Comparison of ENCODE assay signal across 18 cellular contexts in genomic region chr1:99789715-99790114, GRCh38. TPM values are rescaled to one million over a fixed set of nuclear protein-coding genes. Genes with fewer than 3 reads are reported as not detected.
DNase-seq lines count a peak whose midpoint lies in the region; ATAC-seq, FAIRE-seq and TF ChIP-seq lines count a peak whose summit lies in the region.
"Had no signal": no experiment of that assay in that cellular context is flagged by ENCODE, and none has a peak within 500 bp of the region (broad histone marks: within the 10 kb centered on the region; RNA-seq: fewer than 3 reads in every experiment).

No MANE protein-coding gene starts in this region.

- H3K9ac ChIP-seq in K562 (ENCODE audit: insufficient read depth in 1 of 2, low read depth in 2 of 2, low read length in 2 of 2) (no peak overlapping the region), HepG2 (ENCODE audit: insufficient read depth, low read depth, low read length) (no peak overlapping the region)

- 10% methylated on average over 2 of the region's 2 CpGs for WGBS in K562 (ENCODE audit: insufficient coverage, low coverage, missing lambda C conversion rate)
- WGBS in HepG2 (ENCODE audit: low lambda C conversion rate), result 0% methylated on average over 2 of the region's 2 CpGs
- 69 to 76% (median 73%) methylated on average over 2 of the region's 2 CpGs for WGBS in small intestine, 3 donors

- H3K36me3 ChIP-seq in K562 (ENCODE audit: control insufficient read depth, insufficient read depth, low read length) (no peaks in the 10 kb centered on the region), HepG2 (replicated peaks in 1 of 2; ENCODE audit: control insufficient read depth in 1 of 2, insufficient read depth in 2 of 2, low read length in 2 of 2) (no peaks in the 10 kb centered on the region), small intestine (ENCODE audit: control insufficient read depth in 2 of 2, insufficient read depth in 2 of 2, low read length in 2 of 2) (no peaks in the 10 kb centered on the region)

- H3K4me2 ChIP-seq in K562 (ENCODE audit: insufficient read depth, low read length) (no peak overlapping the region), HepG2 (ENCODE audit: low read depth, low read length) (no peak overlapping the region)

- peak overlapping the region; percentile 65 for H2AFZ ChIP-seq in K562 (ENCODE audit: low read depth, low read length)
- H2AFZ ChIP-seq in HepG2 (ENCODE audit: low read length), result no peak overlapping the region

- H3K4me3 ChIP-seq in K562 (no peak overlapping the region), HepG2 (replicated peaks in 1 of 3; ENCODE audit: insufficient read depth in 1 of 3, low read depth in 2 of 3, low read length in 3 of 3) (no peak overlapping the region), small intestine (ENCODE audit: low read depth in 1 of 2, low read length in 2 of 2) (no peak overlapping the region)

- no peak for TF ChIP-seq POLR2A in GM12891 (IDR thresholded peaks at IDR 0.05; ENCODE audit: low read depth, low read length)
- TF ChIP-seq POLR2A in K562 (conservative IDR thresholded peaks at IDR 0.05), result no peak
- no peak for TF ChIP-seq POLR2A in HepG2 (IDR thresholded peaks at IDR 0.05; ENCODE audit: insufficient read depth in 1 of 2, low read depth in 2 of 2, low read length in 2 of 2)

- H3K27ac ChIP-seq in K562 (ENCODE audit: extremely low read depth, low read depth, low read length) (no peak overlapping the region), HepG2 (ENCODE audit: extremely low read length, insufficient read depth, low read length) (no peak overlapping the region), small intestine (ENCODE audit: low read depth in 1 of 2, low read length in 1 of 2) (no peak overlapping the region)
- H3K27ac ChIP-seq: 22Rv1 had no signal

- TF ChIP-seq EP300 in K562 (IDR thresholded peaks at IDR 0.05; ENCODE audit: low read length) (no peak), HepG2 (IDR thresholded peaks at IDR 0.05; ENCODE audit: low read depth in 2 of 2, low read length in 2 of 2) (no peak), HepG2 (CRISPR knock-in tag; IDR thresholded peaks at IDR 0.05; ENCODE audit: borderline replicate concordance) (no peak)

- ATAC-seq in K562 (no peak; the same call in 2 of the 3 replicates), HepG2 (peak; percentile 48; the same call in 2 of the 3 replicates), GM18907 (IDR thresholded peaks at IDR 0.05; ENCODE audit: unreplicated experiment) (no peak)
- ATAC-seq: CD8-positive, alpha-beta T cell; HCT116 had no signal

- H3K27me3 ChIP-seq in K562 (ENCODE audit: control insufficient read depth in 2 of 2, insufficient read depth in 2 of 2, low read length in 2 of 2) (no peaks in the 10 kb centered on the region), HepG2 (ENCODE audit: control insufficient read depth in 1 of 2, insufficient read depth in 2 of 2, low read length in 2 of 2) (no peaks in the 10 kb centered on the region), small intestine (ENCODE audit: control insufficient read depth in 2 of 2, insufficient read depth in 2 of 2, low read length in 2 of 2) (no peaks in the 10 kb centered on the region)

- POLR2A ChIA-PET in K562 (lab: Yijun Ruan, JAX) (no interaction called here), HepG2 (lab: Yijun Ruan, JAX) (no interaction called here)

- DNase-seq in GM12891 (ENCODE audit: insufficient read length, low spot score) (no peak), K562 (ENCODE audit: extremely low read depth in 1 of 4, low spot score in 3 of 4) (no peak), HepG2 (ENCODE audit: low spot score) (no peak), small intestine (peak; percentile 37), NCI-H146 (lab: John Stamatoyannopoulos, UW) (no peak), T-helper 2 cell (no peak)
- DNase-seq: CD8-positive, alpha-beta T cell; COR-L47; DMS153; DND-41; GDM1; IMR-90; KG1 had no signal

- H3K9me1 ChIP-seq in K562 (ENCODE audit: control insufficient read depth, insufficient read depth, low read length), result no peaks in the 10 kb centered on the region

- TF ChIP-seq RAD21 in K562 (CRISPR knock-in tag; conservative IDR thresholded peaks at IDR 0.05 in 1 of 2, IDR thresholded peaks at IDR 0.05 in 1 of 2) (no peak), HepG2 (CRISPR knock-in tag; IDR thresholded peaks at IDR 0.05) (no peak)

- H3K9me3 ChIP-seq in K562 (replicated peaks; ENCODE audit: control insufficient read depth, insufficient read depth, low read depth, low read length), result no peaks in the 10 kb centered on the region
- no peaks in the 10 kb centered on the region for H3K9me3 ChIP-seq in HepG2 (ENCODE audit: low read length)
- no peaks in the 10 kb centered on the region for H3K9me3 ChIP-seq in small intestine (ENCODE audit: control insufficient read depth, low read depth)

- intact Hi-C loops in K562 (cut with micrococcal nuclease), result no loop called here
- intact Hi-C loops in HepG2 (cut with micrococcal nuclease; ENCODE audit: unreplicated experiment), result no loop called here

- H4K20me1 ChIP-seq in K562 (replicated peaks; ENCODE audit: control insufficient read depth, insufficient read depth, low read length) (no peaks in the 10 kb centered on the region), HepG2 (ENCODE audit: insufficient read depth, low read length) (no peaks in the 10 kb centered on the region)

- no peak for TF ChIP-seq CTCF in K562 (IDR thresholded peaks at IDR 0.05 in 2 of 3, conservative IDR thresholded peaks at IDR 0.05 in 1 of 3; ENCODE audit: insufficient read depth in 2 of 3, low read depth in 1 of 3, low read length in 3 of 3)
- no peak for TF ChIP-seq CTCF in HepG2 (CRISPR knock-in tag; IDR thresholded peaks at IDR 0.05)

- FAIRE-seq in GM12891 (lab: Jason Lieb, UNC), result peak; percentile 5
- FAIRE-seq in K562 (lab: Jason Lieb, UNC), result no peak
- FAIRE-seq in HepG2 (lab: Jason Lieb, UNC), result no peak
- no peak for FAIRE-seq in small intestine (lab: Jason Lieb, UNC)
- FAIRE-seq: D721Med, H1 had no signal

- no peaks in the 10 kb centered on the region; a peak in 1 of 5 replicates for H3K4me1 ChIP-seq in K562 (replicated peaks in 1 of 2; ENCODE audit: control insufficient read depth in 2 of 2, insufficient read depth in 2 of 2, low read length in 2 of 2)
- H3K4me1 ChIP-seq in HepG2 (ENCODE audit: insufficient read depth, low read length), result peaks cover 13% of the 10 kb centered on the region
- no peaks in the 10 kb centered on the region for H3K4me1 ChIP-seq in small intestine (ENCODE audit: control insufficient read depth in 2 of 2, insufficient read depth in 1 of 2, low read depth in 1 of 2, low read length in 1 of 2)

- H3K79me2 ChIP-seq in K562 (ENCODE audit: control insufficient read depth, insufficient read depth, low read length) (no peaks in the 10 kb centered on the region), HepG2 (ENCODE audit: insufficient read depth, low read length) (no peaks in the 10 kb centered on the region)

- BruUV-seq in K562 (replicated peaks; lab: Mats Ljungman, UMichigan) (no TSS peak), HepG2 (replicated peaks; lab: Mats Ljungman, UMichigan) (no TSS peak)

- CTCF ChIA-PET in K562 (lab: Yijun Ruan, JAX; ENCODE audit: low intra/inter-chr PET ratio), result no interaction called here
- CTCF ChIA-PET in HepG2 (lab: Yijun Ruan, JAX; ENCODE audit: low intra/inter-chr PET ratio, low total read pairs), result no interaction called here

- in situ Hi-C loops in K562 (cut with MboI), result no loop called here
- in situ Hi-C loops in HepG2 (cut with HindIII; ENCODE audit: extremely low pct_ligation_motif_present, low pct_unique_long_range_greater_than_20kb), result no loop called here

RNA-seq across cellular contexts. Expression of gene FRRS1, which starts 23.3 kb away (rescaled TPM):
- polyA plus RNA-seq in GM12891 (2012; ENCODE audit: low read depth, missing spikeins), result 2.2 TPM
- 114 and 187 TPM in 2 replicates for total RNA-seq in K562 (2011; cell fraction: chromatin; rRNA removed; ENCODE audit: low replicate concordance)
- 100 and 116 TPM in 2 replicates for total RNA-seq in K562 (2011; cell fraction: nucleolus; rRNA removed)
- 130 and 133 TPM in 2 replicates for total RNA-seq in K562 (2011; cell fraction: nucleoplasm; rRNA removed)
- total RNA-seq in K562 (2014; rRNA removed), result 17.8 and 21.7 TPM in 2 replicates
- 54.0 and 54.2 TPM in 2 replicates for total RNA-seq in K562 (2014; rRNA removed; fragmentation: Illumina TruSeq; extraction: Trizol)
- 41.2 and 43.3 TPM in 2 replicates for total RNA-seq in K562 (2015; rRNA removed; fragmentation: Illumina TruSeq; extraction: Trizol)
- 31.1 and 31.6 TPM in 2 replicates for total RNA-seq in K562 (2021)
- polyA plus RNA-seq in K562 (2011; rRNA removed), result 41.3 and 44.7 TPM in 2 replicates
- polyA plus RNA-seq in K562 (2011; cell fraction: cytosol; rRNA removed), result 12.5 and 26.8 TPM in 2 replicates
- 25.7 and 36.5 TPM in 2 replicates for polyA plus RNA-seq in K562 (2011; cell fraction: nucleus; rRNA removed)
- 17.5 and 23.2 TPM in 2 replicates for polyA plus RNA-seq in K562 (2012)
- 19.2 and 23.7 TPM in 2 replicates for polyA plus RNA-seq in K562 (2014; fragmentation: Illumina TruSeq; extraction: Trizol)
- polyA plus RNA-seq in K562 (2014; fragmentation: Nextera tagmentation; extraction: Ambion mirVana), result 1 to 10 TPM in 1 of 2 experiments, under 1 TPM in 1; 0.87 to 1.9 TPM
- polyA plus RNA-seq in K562 (2014; rRNA removed), result 14.6 and 18.6 TPM in 2 replicates
- polyA minus RNA-seq in K562 (2011; rRNA and poly(A)+ RNA removed), result 150 and 168 TPM in 2 replicates
- polyA minus RNA-seq in K562 (2011; cell fraction: cytosol; rRNA and poly(A)+ RNA removed), result 41.7 and 43.8 TPM in 2 replicates
- polyA minus RNA-seq in K562 (2011; cell fraction: nucleus; rRNA and poly(A)+ RNA removed), result 35.1 and 70.3 TPM in 2 replicates
- total RNA-seq in HepG2 (2016; rRNA removed; fragmentation: Illumina TruSeq; extraction: Trizol), result 12.0 and 23.4 TPM in 2 replicates
- total RNA-seq in HepG2 (2016; cell fraction: cytosol; rRNA removed; fragmentation: Illumina TruSeq; extraction: Trizol; ENCODE audit: low read depth), result 3.4 and 3.9 TPM in 2 replicates
- total RNA-seq in HepG2 (2016; cell fraction: insoluble cytoplasmic fraction; rRNA removed; fragmentation: Illumina TruSeq; extraction: Trizol), result 13.7 and 24.0 TPM in 2 replicates
- total RNA-seq in HepG2 (2016; cell fraction: membrane; rRNA removed; fragmentation: Illumina TruSeq; extraction: Trizol), result 3.8 and 5.4 TPM in 2 replicates
- 22.5 and 26.4 TPM in 2 replicates for total RNA-seq in HepG2 (2016; cell fraction: nucleus; rRNA removed; fragmentation: Illumina TruSeq; extraction: Trizol)
- 22.6 and 23.2 TPM in 2 replicates for polyA plus RNA-seq in HepG2 (2011; rRNA removed)
- polyA plus RNA-seq in HepG2 (2011; cell fraction: cytosol; rRNA removed), result 11.0 and 18.6 TPM in 2 replicates
- 12.6 and 15.7 TPM in 2 replicates for polyA plus RNA-seq in HepG2 (2011; cell fraction: nucleus; rRNA removed)
- polyA plus RNA-seq in HepG2 (2012), result 22.8 and 35.9 TPM in 2 replicates
- 0.40 and 0.52 TPM in 2 replicates for polyA plus RNA-seq in HepG2 (2016; cell fraction: cytosol; fragmentation: Illumina TruSeq; extraction: Trizol; ENCODE audit: low read depth)
- 3.2 and 3.6 TPM in 2 replicates for polyA plus RNA-seq in HepG2 (2016; cell fraction: insoluble cytoplasmic fraction; fragmentation: Illumina TruSeq; extraction: Trizol; ENCODE audit: low read depth)
- 0.48 and 2.5 TPM in 2 replicates for polyA plus RNA-seq in HepG2 (2016; cell fraction: membrane; fragmentation: Illumina TruSeq; extraction: Trizol; ENCODE audit: low read depth)
- 8.7 and 11.7 TPM in 2 replicates for polyA plus RNA-seq in HepG2 (2016; cell fraction: nucleus; fragmentation: Illumina TruSeq; extraction: Trizol; ENCODE audit: insufficient read depth, low read depth)
- polyA minus RNA-seq in HepG2 (2011; rRNA and poly(A)+ RNA removed; ENCODE audit: low replicate concordance), result 11.4 and 80.8 TPM in 2 replicates
- polyA minus RNA-seq in HepG2 (2011; cell fraction: cytosol; rRNA and poly(A)+ RNA removed), result 42.1 and 48.8 TPM in 2 replicates
- 48.9 and 62.4 TPM in 2 replicates for polyA minus RNA-seq in HepG2 (2011; cell fraction: nucleus; rRNA and poly(A)+ RNA removed)
- 1 to 10 TPM in 1 of 3 donors, under 1 TPM in 2; 0.45 to 2.5 (median 0.81) TPM for polyA plus RNA-seq in small intestine
